Comparison of ENCODE assay signal across 13 cellular contexts in genomic region chr11:36421546-36422155, GRCh38.
DNase-seq lines count a peak whose midpoint lies in the region; ATAC-seq and TF ChIP-seq lines count a peak whose summit lies in the region.
"Had no signal": no experiment of that assay in that cellular context is flagged by ENCODE, and none has a peak within 500 bp of the region (broad histone marks: within the 10 kb centered on the region; RNA-seq: fewer than 3 reads in every experiment).

No MANE protein-coding gene starts in this region.

- H3K23ac ChIP-seq in mesenchymal stem cell (ENCODE audit: low read length in 2 of 2): no peak overlapping the region

- intact Hi-C loops in heart right ventricle (cut with DNase I) (no loop called here), Right ventricle myocardium superior (cut with DNase I) (no loop called here)

- H3K9me3 Mint-ChIP-seq in activated T-helper 17 cell treated with anti-CD3 and anti-CD28 coated beads, Interleukin-2, amount 50 U/mL, for 72 hours: no peaks in the 10 kb centered on the region
- H3K9me3 Mint-ChIP-seq in type B pancreatic cell: no peaks in the 10 kb centered on the region

- no peak for TF ChIP-seq CTCF in heart right ventricle (IDR thresholded peaks at IDR 0.05)
- no peak for TF ChIP-seq CTCF in type B pancreatic cell (conservative IDR thresholded peaks at IDR 0.05)

- no peak overlapping the region for H3K14ac ChIP-seq in mesenchymal stem cell (ENCODE audit: low read length in 2 of 2)

- ATAC-seq in heart right ventricle (no peak), Right ventricle myocardium superior (ENCODE audit: poor library complexity) (no peak)
- ATAC-seq in activated T-helper 17 cell treated with anti-CD3 and anti-CD28 coated beads, Interleukin-2, amount 50 U/mL, for 72 hours (replicated peaks): no peak

- no peak overlapping the region for H2BK15ac ChIP-seq in mesenchymal stem cell (ENCODE audit: low read depth, poor library complexity, severe bottlenecking)

- H3K27me3 Mint-ChIP-seq in activated T-helper 17 cell treated with anti-CD3 and anti-CD28 coated beads, Interleukin-2, amount 50 U/mL, for 72 hours: peaks cover 10% of the 10 kb centered on the region
- peaks cover 67% of the 10 kb centered on the region for H3K27me3 Mint-ChIP-seq in type B pancreatic cell

- H2BK120ac ChIP-seq in mesenchymal stem cell (ENCODE audit: low read depth, low read length): no peak overlapping the region

- no peak overlapping the region for H2BK5ac ChIP-seq in mesenchymal stem cell (ENCODE audit: low read depth, low read length, poor library complexity, severe bottlenecking)

- H3K4me1 Mint-ChIP-seq in activated T-helper 17 cell treated with anti-CD3 and anti-CD28 coated beads, Interleukin-2, amount 50 U/mL, for 72 hours: peaks cover 27% of the 10 kb centered on the region
- H3K4me1 Mint-ChIP-seq in type B pancreatic cell (ENCODE audit: unreplicated experiment): peaks cover 41% of the 10 kb centered on the region

- H2AK5ac ChIP-seq in mesenchymal stem cell (ENCODE audit: low read length, severe bottlenecking): peak overlapping the region; percentile 20

- peaks cover 19% of the 10 kb centered on the region for H3K36me3 Mint-ChIP-seq in activated T-helper 17 cell treated with anti-CD3 and anti-CD28 coated beads, Interleukin-2, amount 50 U/mL, for 72 hours (ENCODE audit: low read depth)
- H3K36me3 Mint-ChIP-seq in type B pancreatic cell: peaks cover 21% of the 10 kb centered on the region

- H4K91ac ChIP-seq in mesenchymal stem cell (ENCODE audit: low read length): no peak overlapping the region

- H3K4me3 ChIP-seq in heart right ventricle (no peak overlapping the region), mesenchymal stem cell (ENCODE audit: insufficient read depth in 1 of 2, low read depth in 1 of 2, low read length in 2 of 2) (no peak overlapping the region)

- H3K27me3 ChIP-seq in heart right ventricle: no peaks in the 10 kb centered on the region
- no peaks in the 10 kb centered on the region for H3K27me3 ChIP-seq in mesenchymal stem cell (ENCODE audit: control insufficient read depth in 1 of 2, insufficient read depth in 1 of 2, low read length in 2 of 2)

- peak overlapping the region; percentile 59 for H3K4me3 Mint-ChIP-seq in activated T-helper 17 cell treated with anti-CD3 and anti-CD28 coated beads, Interleukin-2, amount 50 U/mL, for 72 hours
- H3K4me3 Mint-ChIP-seq in type B pancreatic cell: no peak overlapping the region

- peaks cover 0 to 58% (median 0%) of the 10 kb centered on the region in 9 donors for H3K36me3 ChIP-seq in heart right ventricle
- peaks cover 5 to 26% of the 10 kb centered on the region in 2 experiments for H3K36me3 ChIP-seq in mesenchymal stem cell (ENCODE audit: control insufficient read depth in 1 of 2, insufficient read depth in 2 of 2, low read depth in 1 of 2, low read length in 2 of 2)

- H3K9me3 ChIP-seq in heart right ventricle (no peaks in the 10 kb centered on the region), mesenchymal stem cell (ENCODE audit: control insufficient read depth, low read length) (no peaks in the 10 kb centered on the region)

- H3K27ac Mint-ChIP-seq in activated T-helper 17 cell treated with anti-CD3 and anti-CD28 coated beads, Interleukin-2, amount 50 U/mL, for 72 hours: peak overlapping the region; percentile 34
- H3K27ac Mint-ChIP-seq in type B pancreatic cell: peak overlapping the region; percentile 79

- peaks cover 0 to 62% (median 12%) of the 10 kb centered on the region in 9 donors for H3K4me1 ChIP-seq in heart right ventricle
- peaks cover 3% of the 10 kb centered on the region for H3K4me1 ChIP-seq in mesenchymal stem cell (ENCODE audit: control insufficient read depth, insufficient read depth, low read depth, low read length)

- DNase-seq in heart right ventricle (no peak), Right ventricle myocardium superior (no peak), mesenchymal stem cell (peak; percentile 52), type B pancreatic cell (ENCODE audit: extremely low spot score, unreplicated experiment) (no peak), DMS 273 treated with DMSO at 0.1 percent for 48 hours (lab: John Stamatoyannopoulos, UW) (no peak), OCI-M2 (lab: John Stamatoyannopoulos, UW; ENCODE audit: unreplicated experiment) (no peak), retina (no peak)
- DNase-seq: NCI-H1105 treated with DMSO at 0.1 percent for 48 hours; NCI-H510A treated with DMSO at 0.1 percent for 48 hours; stimulated activated CD4-positive, alpha-beta T cell treated with anti-CD3 and anti-CD28 coated beads, Interleukin-4, amount 100 ng/mL, for 1 hour; stimulated activated naive CD4-positive, alpha-beta T cell treated with Interleukin-2 at 50 U/mL for 16 hours had no signal

- H3K27ac ChIP-seq in heart right ventricle (peak overlapping the region in 7 of 10 donors; percentile 11 to 67 (median 45)), mesenchymal stem cell (ENCODE audit: low read length, poor library complexity, severe bottlenecking) (peak overlapping the region; percentile 14)
- H3K27ac ChIP-seq: C4-2B had no signal

- H3K4me2 ChIP-seq in mesenchymal stem cell (ENCODE audit: low read length, poor library complexity, severe bottlenecking): no peak overlapping the region

- H4K8ac ChIP-seq in mesenchymal stem cell (ENCODE audit: low read length): no peak overlapping the region

- H3K4ac ChIP-seq in mesenchymal stem cell (ENCODE audit: low read depth in 1 of 2, low read length in 2 of 2): no peak overlapping the region

- H3K79me1 ChIP-seq in mesenchymal stem cell (replicated peaks; ENCODE audit: low read length, poor library complexity, severe bottlenecking): peaks cover 37% of the 10 kb centered on the region

- peak overlapping the region in 1 of 2 experiments; percentile 31 for H2BK12ac ChIP-seq in mesenchymal stem cell (ENCODE audit: low read length in 2 of 2)

- WGBS in heart right ventricle, 2 donors: 81 to 82% methylated on average over 6 of the region's 6 CpGs
- WGBS in mesenchymal stem cell: 59% methylated on average over 6 of the region's 6 CpGs

- peak overlapping the region in 1 of 2 experiments; percentile 69 for H3K18ac ChIP-seq in mesenchymal stem cell (ENCODE audit: low read depth in 1 of 2, low read length in 2 of 2)

- no peak overlapping the region for H2AFZ ChIP-seq in mesenchymal stem cell (ENCODE audit: low read depth, low read length)

- H3K9ac ChIP-seq in mesenchymal stem cell (ENCODE audit: low read length): peak overlapping the region; percentile 48
